18 cellular contexts compared by ENCODE assay signal in the genomic region with DNA sequence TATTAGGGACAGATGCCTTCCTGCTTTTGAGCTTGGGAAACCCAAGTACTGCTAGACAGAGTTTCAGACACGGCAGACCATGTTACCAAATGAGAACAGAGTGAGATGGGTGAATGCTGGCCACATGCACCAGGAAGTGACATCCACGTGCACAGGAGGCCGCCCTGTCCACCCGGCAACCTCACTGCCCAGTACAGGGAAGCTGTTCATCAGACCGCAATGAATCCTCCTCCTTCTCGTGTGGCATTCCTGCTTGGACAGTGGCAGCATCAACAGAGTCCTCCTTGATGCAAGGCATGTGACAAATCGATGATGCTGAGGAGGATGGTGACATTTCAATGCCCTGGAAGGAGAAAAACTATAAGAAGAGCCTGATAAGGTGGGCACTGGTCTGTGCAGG.
"Had no signal": no experiment of that assay in that cellular context is flagged by ENCODE, and none has a peak within 500 bp of the region (broad histone marks: within the 10 kb centered on the region; RNA-seq: fewer than 3 reads in every experiment).

No MANE protein-coding gene starts in this region.

- H3K9me3 Mint-ChIP-seq: memory B cell; natural killer cell treated with Interleukin-12 subunit alpha and Interleukin-12 subunit beta and Interleukin-15 and Interleukin-18, amount 100 ng/mL, for 72 hours had no signal

- DNase-seq: central memory CD4-positive, alpha-beta T cell; erythroblast; foreskin melanocyte; midbrain; right cardiac atrium; small intestine; stimulated activated CD4-positive, alpha-beta T cell treated with anti-CD3 and anti-CD28 coated beads, Interleukin-12 subunit alpha, Interleukin-12 subunit beta, amount 100 ng/mL, for 4 hours; stimulated activated naive CD4-positive, alpha-beta T cell; stomach; substantia nigra; transverse colon; uterus had no signal

- H3K4me3 Mint-ChIP-seq: dendritic cell treated with granulocyte-macrophage colony-stimulating factor and Interleukin-4, amounts not matched to agents 40 ng/mL and 50 ng/mL, for 4 days; memory B cell; natural killer cell treated with Interleukin-12 subunit alpha and Interleukin-12 subunit beta and Interleukin-15 and Interleukin-18, amount 100 ng/mL, for 72 hours; neural progenitor cell had no signal

- ATAC-seq: natural killer cell treated with Interleukin-12 subunit alpha and Interleukin-12 subunit beta and Interleukin-15 and Interleukin-18, amount 100 ng/mL, for 72 hours; right cardiac atrium had no signal

- H3K27ac Mint-ChIP-seq: dendritic cell treated with granulocyte-macrophage colony-stimulating factor and Interleukin-4, amounts not matched to agents 40 ng/mL and 50 ng/mL, for 4 days; memory B cell; natural killer cell treated with Interleukin-12 subunit alpha and Interleukin-12 subunit beta and Interleukin-15 and Interleukin-18, amount 100 ng/mL, for 72 hours had no signal

- H3K36me3 ChIP-seq: neural progenitor cell, stomach, thoracic aorta, transverse colon, uterus had no signal

- H3K27ac ChIP-seq: hepatocyte, neural progenitor cell, stomach, thoracic aorta, transverse colon, uterus had no signal

- H3K36me3 Mint-ChIP-seq: memory B cell; natural killer cell treated with Interleukin-12 subunit alpha and Interleukin-12 subunit beta and Interleukin-15 and Interleukin-18, amount 100 ng/mL, for 72 hours; neural progenitor cell had no signal

- H3K27me3 ChIP-seq: transverse colon, uterus had no signal

- H3K4me1 Mint-ChIP-seq: memory B cell, neural progenitor cell had no signal

- H3K27me3 Mint-ChIP-seq: dendritic cell treated with granulocyte-macrophage colony-stimulating factor and Interleukin-4, amounts not matched to agents 40 ng/mL and 50 ng/mL, for 4 days had no signal

- H3K4me1 ChIP-seq: neural progenitor cell, stomach, transverse colon, uterus had no signal

- H3K9me3 ChIP-seq: thoracic aorta, transverse colon, uterus had no signal

- H3K4me3 ChIP-seq: hepatocyte, neural progenitor cell, stomach, thoracic aorta, transverse colon, uterus had no signal
